ENCODE assay signal across 12 cellular contexts in the genomic region with DNA sequence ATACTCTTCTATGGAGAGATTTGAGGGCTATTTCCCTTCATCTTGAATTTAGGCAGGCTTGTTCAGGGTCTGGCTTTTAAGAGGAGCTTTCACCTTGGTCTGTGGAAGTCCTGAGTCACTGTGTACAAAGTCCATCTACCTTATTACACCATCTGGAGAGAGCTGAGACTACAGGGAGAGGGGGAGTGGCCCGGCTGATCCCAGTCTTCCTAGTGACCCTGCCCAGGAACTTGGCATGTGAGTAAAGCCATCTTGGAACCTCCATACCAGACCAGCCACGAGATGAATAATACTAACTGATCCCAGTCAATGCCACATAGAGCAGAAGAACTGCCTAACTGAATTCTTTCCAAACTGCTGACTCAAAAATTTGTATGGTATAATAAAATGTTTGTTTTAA. TPM values are rescaled to one million over a fixed set of nuclear protein-coding genes. Genes with fewer than 3 reads are reported as not detected.
DNase-seq lines count a peak whose midpoint lies in the region; ATAC-seq and TF ChIP-seq lines count a peak whose summit lies in the region.
"Had no signal": no experiment of that assay in that cellular context is flagged by ENCODE, and none has a peak within 500 bp of the region (broad histone marks: within the 10 kb centered on the region; RNA-seq: fewer than 3 reads in every experiment).

No MANE protein-coding gene starts in this region.

- TF ChIP-seq CTCF in breast epithelium (IDR thresholded peaks at IDR 0.05): no peak
- no peak for TF ChIP-seq CTCF in right lobe of liver (IDR thresholded peaks at IDR 0.05)

- peak overlapping the region; percentile 65 for H2AFZ ChIP-seq in ACC112 (ENCODE audit: low read length, unreplicated experiment)

- H3K27me3 ChIP-seq in ACC112 (ENCODE audit: insufficient read depth, low read length) (no peaks in the 10 kb centered on the region), breast epithelium (no peaks in the 10 kb centered on the region), right lobe of liver (no peaks in the 10 kb centered on the region)
- H3K27me3 ChIP-seq: brain microvascular endothelial cell had no signal

- H3K4me1 ChIP-seq in ACC112 (ENCODE audit: control insufficient read depth, insufficient read depth, low read length, unreplicated experiment) (peaks cover 20% of the 10 kb centered on the region), breast epithelium (no peaks in the 10 kb centered on the region), right lobe of liver (peaks cover 0 to 18% (median 4%) of the 10 kb centered on the region in 4 donors)
- H3K4me1 ChIP-seq: HAP-1 had no signal

- intact Hi-C loops in breast epithelium (cut with DNase I; ENCODE audit: low total_unique reads): no loop called here
- intact Hi-C loops in right lobe of liver (cut with DNase I): no loop called here
- intact Hi-C loops in activated CD4-positive, alpha-beta memory T cell treated with anti-CD3 and anti-CD28 coated beads for 36 hours (cut with micrococcal nuclease): no loop called here

- no peak overlapping the region for H3K4me3 ChIP-seq in ACC112 (ENCODE audit: low read depth, low read length)
- no peak overlapping the region for H3K4me3 ChIP-seq in breast epithelium
- no peak overlapping the region for H3K4me3 ChIP-seq in right lobe of liver
- H3K4me3 ChIP-seq: HAP-1, lung had no signal

- H3K36me3 ChIP-seq in ACC112 (ENCODE audit: insufficient read depth, low read length): no peaks in the 10 kb centered on the region
- no peaks in the 10 kb centered on the region for H3K36me3 ChIP-seq in breast epithelium
- H3K36me3 ChIP-seq in right lobe of liver: no peaks in the 10 kb centered on the region
- H3K36me3 ChIP-seq: brain microvascular endothelial cell, HAP-1 had no signal

- H3K27ac Mint-ChIP-seq in activated CD4-positive, alpha-beta memory T cell treated with anti-CD3 and anti-CD28 coated beads for 36 hours: no peak overlapping the region
- H3K27ac Mint-ChIP-seq in activated naive CD4-positive, alpha-beta T cell treated with anti-CD3 and anti-CD28 coated beads, Interleukin-2, amount 50 U/mL, for 72 hours: no peak overlapping the region

- H3K79me2 ChIP-seq in ACC112 (ENCODE audit: control insufficient read depth, insufficient read depth, low read length, unreplicated experiment): no peaks in the 10 kb centered on the region

- WGBS in right lobe of liver (ENCODE audit: insufficient coverage, low coverage, low lambda C conversion rate, missing lambda C conversion rate): 24% methylated on average over 2 of the region's 2 CpGs

- peak; percentile 45 for DNase-seq in HuH-7 (ENCODE audit: low spot score)
- DNase-seq in breast epithelium (ENCODE audit: low spot score in 2 of 2): no peak
- DNase-seq in right lobe of liver: peak; percentile 58 to 67 (median 63)
- DNase-seq in NCI-H446 (lab: John Stamatoyannopoulos, UW): no peak
- no peak for DNase-seq in activated CD4-positive, alpha-beta memory T cell treated with anti-CD3 and anti-CD28 coated beads for 36 hours
- DNase-seq in activated naive CD4-positive, alpha-beta T cell treated with anti-CD3 and anti-CD28 coated beads, Interleukin-2, amount 50 U/mL, for 72 hours (ENCODE audit: low spot score in 2 of 2): no peak
- DNase-seq: brain microvascular endothelial cell, NCI-H1105 treated with DMSO at 0.1 percent for 48 hours had no signal

- H3K27ac ChIP-seq in ACC112 (ENCODE audit: low read depth, low read length) (peak overlapping the region; percentile 60), breast epithelium (peak overlapping the region; percentile 49 to 58), right lobe of liver (peak overlapping the region; percentile 21 to 78 (median 59))
- H3K27ac ChIP-seq: brain microvascular endothelial cell had no signal

- H3K36me3 Mint-ChIP-seq in activated CD4-positive, alpha-beta memory T cell treated with anti-CD3 and anti-CD28 coated beads for 36 hours: peaks cover 1% of the 10 kb centered on the region
- peaks cover 0 to 17% of the 10 kb centered on the region in 2 donors for H3K36me3 Mint-ChIP-seq in activated naive CD4-positive, alpha-beta T cell treated with anti-CD3 and anti-CD28 coated beads, Interleukin-2, amount 50 U/mL, for 72 hours

- no peaks in the 10 kb centered on the region for H3K27me3 Mint-ChIP-seq in activated CD4-positive, alpha-beta memory T cell treated with anti-CD3 and anti-CD28 coated beads for 36 hours

- peaks cover 2% of the 10 kb centered on the region for H3K9me3 Mint-ChIP-seq in activated CD4-positive, alpha-beta memory T cell treated with anti-CD3 and anti-CD28 coated beads for 36 hours
- no peaks in the 10 kb centered on the region for H3K9me3 Mint-ChIP-seq in activated naive CD4-positive, alpha-beta T cell treated with anti-CD3 and anti-CD28 coated beads, Interleukin-2, amount 50 U/mL, for 72 hours

- CTCF ChIA-PET in activated CD4-positive, alpha-beta memory T cell treated with anti-CD3 and anti-CD28 coated beads for 36 hours (lab: Charles Lee): interaction anchor here (1.2 kb wide), 1 partner anchor 198 kb away, joined by 3 read pairs; no protein-coding TSS in a partner anchor

- no peak overlapping the region for H3K4me3 Mint-ChIP-seq in activated CD4-positive, alpha-beta memory T cell treated with anti-CD3 and anti-CD28 coated beads for 36 hours

- peak; percentile 97 to 99 (median 98) for ATAC-seq in right lobe of liver
- ATAC-seq in HG02885 (IDR thresholded peaks at IDR 0.05; ENCODE audit: poor library complexity, unreplicated experiment): no peak
- no peak for ATAC-seq in activated naive CD4-positive, alpha-beta T cell treated with anti-CD3 and anti-CD28 coated beads, Interleukin-2, amount 50 U/mL, for 72 hours

- peaks cover 17% of the 10 kb centered on the region for H3K4me1 Mint-ChIP-seq in activated CD4-positive, alpha-beta memory T cell treated with anti-CD3 and anti-CD28 coated beads for 36 hours (ENCODE audit: low read depth)

- TF ChIP-seq POLR2A in breast epithelium (IDR thresholded peaks at IDR 0.05): no peak
- TF ChIP-seq POLR2A in right lobe of liver (IDR thresholded peaks at IDR 0.05): no peak

- POLR2A ChIA-PET in activated CD4-positive, alpha-beta memory T cell treated with anti-CD3 and anti-CD28 coated beads for 36 hours (lab: Charles Lee): no interaction called here

- no peaks in the 10 kb centered on the region for H3K9me3 ChIP-seq in breast epithelium
- H3K9me3 ChIP-seq in right lobe of liver: no peaks in the 10 kb centered on the region
- H3K9me3 ChIP-seq: HAP-1 had no signal

RNA-seq across cellular contexts. Expression of a gene that starts 8.4 kb away (rescaled TPM):
- 100 to 1,000 TPM; 573 to 722 (median 615) TPM for total RNA-seq in breast epithelium
- 100 to 1,000 TPM; 150 to 341 (median 278) TPM for total RNA-seq in right lobe of liver
- total RNA-seq in activated CD4-positive, alpha-beta memory T cell treated with anti-CD3 and anti-CD28 coated beads for 36 hours: 10 to 100 TPM; 61.0 to 64.1 TPM
- total RNA-seq in activated naive CD4-positive, alpha-beta T cell treated with anti-CD3 and anti-CD28 coated beads, Interleukin-2, amount 50 U/mL, for 72 hours: 10 to 100 TPM; 47.8 to 84.0 TPM

Comparison
In these comparisons a context has a peak if more than half of its experiments do, and no peak if none do; other contexts are left out.
1. DNase-seq: peak in HuH-7 (single experiment) and right lobe of liver (3 of 3); none in breast epithelium (0 of 2), NCI-H446 (0 of 2), activated CD4-positive, alpha-beta memory T cell treated with anti-CD3 and anti-CD28 coated beads for 36 hours (single experiment) and activated naive CD4-positive, alpha-beta T cell treated with anti-CD3 and anti-CD28 coated beads, Interleukin-2, amount 50 U/mL, for 72 hours (0 of 2).
2. ATAC-seq: peak in right lobe of liver (4 of 4); none in HG02885 (single experiment) and activated naive CD4-positive, alpha-beta T cell treated with anti-CD3 and anti-CD28 coated beads, Interleukin-2, amount 50 U/mL, for 72 hours (0 of 2).
3. Peak in every context shown above with its lines, with median percentiles within 50 percentile points of each other: H3K27ac ChIP-seq.